ENCODE assay signal across 14 cellular contexts in the genomic region with DNA sequence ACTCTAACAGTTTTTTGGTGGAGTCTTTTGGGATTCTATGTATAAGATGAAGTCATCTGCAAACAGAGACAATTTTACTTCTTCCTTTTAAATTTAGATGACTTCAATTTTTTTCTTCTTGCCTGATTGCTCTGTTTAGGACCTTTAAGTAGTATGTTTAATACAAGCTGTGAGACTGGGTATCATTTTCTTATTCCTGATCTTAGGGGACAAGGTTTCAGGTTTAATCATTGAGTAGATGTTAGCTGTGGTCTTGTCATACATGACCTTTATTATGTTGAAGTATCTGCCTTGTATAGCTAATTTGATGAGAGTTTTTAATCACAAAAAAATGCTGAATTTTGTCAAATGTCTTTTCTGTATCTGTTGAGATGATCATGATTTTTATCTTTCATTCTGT. TPM values are rescaled to one million over a fixed set of nuclear protein-coding genes. Genes with fewer than 3 reads are reported as not detected.
DNase-seq lines count a peak whose midpoint lies in the region; ATAC-seq lines count a peak whose summit lies in the region.
"Had no signal": no experiment of that assay in that cellular context is flagged by ENCODE, and none has a peak within 500 bp of the region (broad histone marks: within the 10 kb centered on the region; RNA-seq: fewer than 3 reads in every experiment).

No MANE protein-coding gene starts in this region.

- H3K9me3 Mint-ChIP-seq in activated T-cell treated with anti-CD3 and anti-CD28 coated beads, Interleukin-2, amount 50 U/mL, for 4 hours = no peaks in the 10 kb centered on the region
- H3K9me3 Mint-ChIP-seq in activated T-helper 17 cell treated with anti-CD3 and anti-CD28 coated beads, Interleukin-2, amount 50 U/mL, for 72 hours = no peaks in the 10 kb centered on the region
- H3K9me3 Mint-ChIP-seq in stimulated activated naive B cell treated with anti-CD40 and anti-IgM and Interleukin-4, amounts not matched to agents 10 μg/mL and 1 μg/mL and 100 μg/mL, for 72 hours = no peaks in the 10 kb centered on the region

- no peak for DNase-seq in activated CD4-positive, CD25-positive, alpha-beta regulatory T cell (lab: John Stamatoyannopoulos, UW)
- DNase-seq in activated T-cell treated with anti-CD3 and anti-CD28 coated beads, Interleukin-2, amount 50 U/mL, for 4 hours = no peak
- DNase-seq in activated T-cell treated with anti-CD3 and anti-CD28 coated beads, Interleukin-2, amount 50 U/mL, for 48 hours = no peak
- no peak for DNase-seq in stimulated activated naive B cell treated with anti-CD40 and anti-IgM and Interleukin-4, amounts not matched to agents 10 μg/mL and 1 μg/mL and 100 μg/mL, for 72 hours
- DNase-seq in AG08395 (ENCODE audit: low spot score) = no peak
- DNase-seq in NCI-H128 (lab: John Stamatoyannopoulos, UW; ENCODE audit: unreplicated experiment) = no peak
- DNase-seq: CD4-positive, CD25-positive, alpha-beta regulatory T cell; GM23248 had no signal

- ATAC-seq in activated CD4-positive, CD25-positive, alpha-beta regulatory T cell treated with anti-CD3 and anti-CD28 coated beads, Interleukin-2, amount 50 U/mL, for 24 hours = peak; percentile 66 to 74
- ATAC-seq in activated T-cell treated with anti-CD3 and anti-CD28 coated beads, Interleukin-2, amount 50 U/mL, for 4 hours = peak; percentile 28 to 52
- peak; percentile 77 for ATAC-seq in activated T-helper 17 cell treated with anti-CD3 and anti-CD28 coated beads, Interleukin-2, amount 50 U/mL, for 72 hours (replicated peaks)
- peak; percentile 71 to 90 for ATAC-seq in stimulated activated naive B cell treated with anti-CD40 and anti-IgM and Interleukin-4, amounts not matched to agents 10 μg/mL and 1 μg/mL and 100 μg/mL, for 72 hours (replicated peaks)
- ATAC-seq: GM12878, HCT116 had no signal

- H3K27me3 Mint-ChIP-seq in activated T-cell treated with anti-CD3 and anti-CD28 coated beads, Interleukin-2, amount 50 U/mL, for 4 hours (ENCODE audit: low read depth) = no peaks in the 10 kb centered on the region
- peaks cover 4% of the 10 kb centered on the region for H3K27me3 Mint-ChIP-seq in activated T-helper 17 cell treated with anti-CD3 and anti-CD28 coated beads, Interleukin-2, amount 50 U/mL, for 72 hours
- no peaks in the 10 kb centered on the region for H3K27me3 Mint-ChIP-seq in stimulated activated naive B cell treated with anti-CD40 and anti-IgM and Interleukin-4, amounts not matched to agents 10 μg/mL and 1 μg/mL and 100 μg/mL, for 72 hours
- H3K27me3 Mint-ChIP-seq: CD4-positive, CD25-positive, alpha-beta regulatory T cell had no signal

- H3K4me1 Mint-ChIP-seq in activated T-cell treated with anti-CD3 and anti-CD28 coated beads, Interleukin-2, amount 50 U/mL, for 4 hours (ENCODE audit: low read depth) = peaks cover 5% of the 10 kb centered on the region
- H3K4me1 Mint-ChIP-seq in activated T-helper 17 cell treated with anti-CD3 and anti-CD28 coated beads, Interleukin-2, amount 50 U/mL, for 72 hours = peaks cover 10% of the 10 kb centered on the region
- H3K4me1 Mint-ChIP-seq in stimulated activated naive B cell treated with anti-CD40 and anti-IgM and Interleukin-4, amounts not matched to agents 10 μg/mL and 1 μg/mL and 100 μg/mL, for 72 hours = peaks cover 14 to 20% of the 10 kb centered on the region in 2 donors

- no peak overlapping the region for H3K27ac Mint-ChIP-seq in activated T-helper 17 cell treated with anti-CD3 and anti-CD28 coated beads, Interleukin-2, amount 50 U/mL, for 72 hours
- H3K27ac Mint-ChIP-seq in stimulated activated naive B cell treated with anti-CD40 and anti-IgM and Interleukin-4, amounts not matched to agents 10 μg/mL and 1 μg/mL and 100 μg/mL, for 72 hours = no peak overlapping the region
- H3K27ac Mint-ChIP-seq: CD4-positive, CD25-positive, alpha-beta regulatory T cell had no signal

- H3K36me3 Mint-ChIP-seq in activated T-cell treated with anti-CD3 and anti-CD28 coated beads, Interleukin-2, amount 50 U/mL, for 4 hours (ENCODE audit: insufficient read depth) = no peaks in the 10 kb centered on the region
- no peaks in the 10 kb centered on the region for H3K36me3 Mint-ChIP-seq in activated T-helper 17 cell treated with anti-CD3 and anti-CD28 coated beads, Interleukin-2, amount 50 U/mL, for 72 hours (ENCODE audit: low read depth)
- no peaks in the 10 kb centered on the region for H3K36me3 Mint-ChIP-seq in stimulated activated naive B cell treated with anti-CD40 and anti-IgM and Interleukin-4, amounts not matched to agents 10 μg/mL and 1 μg/mL and 100 μg/mL, for 72 hours
- H3K36me3 Mint-ChIP-seq: CD4-positive, CD25-positive, alpha-beta regulatory T cell had no signal

- no peak overlapping the region for H3K4me3 Mint-ChIP-seq in activated T-cell treated with anti-CD3 and anti-CD28 coated beads, Interleukin-2, amount 50 U/mL, for 4 hours
- H3K4me3 Mint-ChIP-seq in activated T-helper 17 cell treated with anti-CD3 and anti-CD28 coated beads, Interleukin-2, amount 50 U/mL, for 72 hours = no peak overlapping the region
- no peak overlapping the region for H3K4me3 Mint-ChIP-seq in stimulated activated naive B cell treated with anti-CD40 and anti-IgM and Interleukin-4, amounts not matched to agents 10 μg/mL and 1 μg/mL and 100 μg/mL, for 72 hours
- H3K4me3 Mint-ChIP-seq: CD4-positive, CD25-positive, alpha-beta regulatory T cell had no signal

RNA-seq across cellular contexts. Expression of gene GRM2, which starts 20.6 kb away (rescaled TPM):
- total RNA-seq in activated T-cell treated with anti-CD3 and anti-CD28 coated beads, Interleukin-2, amount 50 U/mL, for 4 hours = 1 to 10 TPM in 2 of 3 donors, under 1 TPM in 1; 0.84 to 1.2 (median 1.0) TPM
- total RNA-seq in activated T-helper 17 cell treated with anti-CD3 and anti-CD28 coated beads, Interleukin-2, amount 50 U/mL, for 72 hours = under 1 TPM; 0.45 to 0.73 TPM
- total RNA-seq: G401 had no signal

RNA-seq across cellular contexts. Expression of gene IQCF6, which starts 51.5 kb away (rescaled TPM):
- not detected for total RNA-seq in activated T-cell treated with anti-CD3 and anti-CD28 coated beads, Interleukin-2, amount 50 U/mL, for 4 hours
- total RNA-seq in activated T-helper 17 cell treated with anti-CD3 and anti-CD28 coated beads, Interleukin-2, amount 50 U/mL, for 72 hours = not detected
- total RNA-seq: A673; CD4-positive, CD25-positive, alpha-beta regulatory T cell; G401; GM12878; GM23248 had no signal

RNA-seq across cellular contexts. Expression of gene TEX264, which starts 56.4 kb away (rescaled TPM):
- total RNA-seq in activated T-cell treated with anti-CD3 and anti-CD28 coated beads, Interleukin-2, amount 50 U/mL, for 4 hours = 10 to 100 TPM; 37.8 to 42.5 (median 38.9) TPM
- 10 to 100 TPM; 43.4 to 55.3 TPM for total RNA-seq in activated T-helper 17 cell treated with anti-CD3 and anti-CD28 coated beads, Interleukin-2, amount 50 U/mL, for 72 hours
